Comparison of ENCODE assay signal across 1 cellular context in genomic region chr14:85625925-85626585, GRCh38.
TF ChIP-seq lines count a peak whose summit lies in the region.

No MANE protein-coding gene starts in this region.

TF ChIP-seq in IMR-90, 13 proteins besides CTCF, POLR2A, EP300 and RAD21 (continued from another document):
- TF ChIP-seq, protein P1, sequence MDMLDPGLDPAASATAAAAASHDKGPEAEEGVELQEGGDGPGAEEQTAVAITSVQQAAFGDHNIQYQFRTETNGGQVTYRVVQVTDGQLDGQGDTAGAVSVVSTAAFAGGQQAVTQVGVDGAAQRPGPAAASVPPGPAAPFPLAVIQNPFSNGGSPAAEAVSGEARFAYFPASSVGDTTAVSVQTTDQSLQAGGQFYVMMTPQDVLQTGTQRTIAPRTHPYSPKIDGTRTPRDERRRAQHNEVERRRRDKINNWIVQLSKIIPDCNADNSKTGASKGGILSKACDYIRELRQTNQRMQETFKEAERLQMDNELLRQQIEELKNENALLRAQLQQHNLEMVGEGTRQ (IDR thresholded peaks at IDR 0.05; ENCODE audit: low read depth, low read length): no peak
- TF ChIP-seq, protein P2, sequence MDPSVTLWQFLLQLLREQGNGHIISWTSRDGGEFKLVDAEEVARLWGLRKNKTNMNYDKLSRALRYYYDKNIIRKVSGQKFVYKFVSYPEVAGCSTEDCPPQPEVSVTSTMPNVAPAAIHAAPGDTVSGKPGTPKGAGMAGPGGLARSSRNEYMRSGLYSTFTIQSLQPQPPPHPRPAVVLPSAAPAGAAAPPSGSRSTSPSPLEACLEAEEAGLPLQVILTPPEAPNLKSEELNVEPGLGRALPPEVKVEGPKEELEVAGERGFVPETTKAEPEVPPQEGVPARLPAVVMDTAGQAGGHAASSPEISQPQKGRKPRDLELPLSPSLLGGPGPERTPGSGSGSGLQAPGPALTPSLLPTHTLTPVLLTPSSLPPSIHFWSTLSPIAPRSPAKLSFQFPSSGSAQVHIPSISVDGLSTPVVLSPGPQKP (IDR thresholded peaks at IDR 0.05; ENCODE audit: borderline replicate concordance, low read depth, low read length): no peak
- TF ChIP-seq MAFK (IDR thresholded peaks at IDR 0.05; ENCODE audit: low read depth, low read length) (no peak), BHLHE40 (IDR thresholded peaks at IDR 0.05; ENCODE audit: low read depth, low read length) (no peak), SMC3 (IDR thresholded peaks at IDR 0.05; ENCODE audit: low read depth, low read length) (no peak), RCOR1 (IDR thresholded peaks at IDR 0.05; ENCODE audit: insufficient replicate concordance, low read length) (no peak), NFE2L2 (IDR thresholded peaks at IDR 0.05; ENCODE audit: low read depth, low read length) (no peak)
